In genomic region chr14:89165189-89165809, GRCh38 we compare ENCODE assay signal across 8 cellular contexts.
A peak's percentile ranks its signal among the peaks of the same experiment; 100 is the strongest.
DNase-seq lines count a peak whose midpoint lies in the region; ATAC-seq, FAIRE-seq and TF ChIP-seq lines count a peak whose summit lies in the region.

No MANE protein-coding gene starts in this region.

- no peaks in the 10 kb centered on the region for H3K79me2 ChIP-seq in astrocyte (ENCODE audit: insufficient read depth, low read length)

- H3K27ac Mint-ChIP-seq in CD14-positive monocyte (peak overlapping the region; percentile 91 to 98 (median 94)), astrocyte (ENCODE audit: unreplicated experiment) (peak overlapping the region; percentile 1)
- peak overlapping the region; percentile 60 to 90 (median 83) for H3K27ac Mint-ChIP-seq in naive thymus-derived CD8-positive, alpha-beta T cell

- H2AFZ ChIP-seq in astrocyte (ENCODE audit: low read depth, low read length), result no peak overlapping the region

- peaks cover 9% of the 10 kb centered on the region for H4K20me1 ChIP-seq in astrocyte (ENCODE audit: insufficient read depth, low read length)

- no peaks in the 10 kb centered on the region for H3K4me1 ChIP-seq in astrocyte (ENCODE audit: insufficient read depth, low read length)

- H3K27ac ChIP-seq in astrocyte (ENCODE audit: low read depth, low read length), result no peak overlapping the region

- TF ChIP-seq POLR2A in GM19099 (IDR thresholded peaks at IDR 0.05; ENCODE audit: extremely low read depth, insufficient read length, low read depth), result peak; percentile 8

- H3K9me3 Mint-ChIP-seq in CD14-positive monocyte (peaks cover 0 to 3% (median 0%) of the 10 kb centered on the region in 7 donors), astrocyte (ENCODE audit: unreplicated experiment) (no peaks in the 10 kb centered on the region)
- peaks cover 0 to 10% (median 2%) of the 10 kb centered on the region in 9 donors for H3K9me3 Mint-ChIP-seq in naive thymus-derived CD8-positive, alpha-beta T cell

- peaks cover 0 to 3% (median 1%) of the 10 kb centered on the region in 3 donors for H3K27me3 Mint-ChIP-seq in CD14-positive monocyte (ENCODE audit: low read depth in 3 of 3)
- no peaks in the 10 kb centered on the region for H3K27me3 Mint-ChIP-seq in astrocyte (ENCODE audit: low read depth, unreplicated experiment)
- no peaks in the 10 kb centered on the region for H3K27me3 Mint-ChIP-seq in naive thymus-derived CD8-positive, alpha-beta T cell

- no peak overlapping the region for H3K4me3 ChIP-seq in astrocyte (ENCODE audit: insufficient read depth, low read depth, low read length)

- DNase-seq in CD14-positive monocyte (ENCODE audit: low spot score) (no peak), astrocyte (ENCODE audit: low read depth) (no peak), NCI-H2171 treated with DMSO at 0.1 percent for 48 hours (lab: John Stamatoyannopoulos, UW) (no peak), DMS 273 treated with DMSO at 0.1 percent for 48 hours (lab: John Stamatoyannopoulos, UW) (no peak), kidney tubule cell (ENCODE audit: low spot score) (no peak)
- no peak for DNase-seq in naive thymus-derived CD8-positive, alpha-beta T cell

- TF ChIP-seq CTCF in CD14-positive monocyte (IDR thresholded peaks at IDR 0.05), result no peak
- no peak for TF ChIP-seq CTCF in astrocyte (IDR thresholded peaks at IDR 0.05; ENCODE audit: insufficient read depth, low read depth, low read length)

- H3K4me1 Mint-ChIP-seq in CD14-positive monocyte (peaks cover 49% of the 10 kb centered on the region), astrocyte (ENCODE audit: low read depth, unreplicated experiment) (no peaks in the 10 kb centered on the region)
- peaks cover 19 to 44% (median 27%) of the 10 kb centered on the region in 4 donors for H3K4me1 Mint-ChIP-seq in naive thymus-derived CD8-positive, alpha-beta T cell

- intact Hi-C loops in CD14-positive monocyte (cut with micrococcal nuclease), result no loop called here

- peaks cover 11% of the 10 kb centered on the region for H3K36me3 ChIP-seq in astrocyte (ENCODE audit: insufficient read depth, low read length)

- no peak overlapping the region for H3K9ac ChIP-seq in astrocyte (ENCODE audit: low read length)

- no peaks in the 10 kb centered on the region for H3K9me3 ChIP-seq in astrocyte (ENCODE audit: insufficient read depth, low read depth, low read length)

- POLR2A ChIA-PET in naive thymus-derived CD8-positive, alpha-beta T cell (lab: Charles Lee), result no interaction called here

- peak overlapping the region; percentile 80 to 95 for H3K4me3 Mint-ChIP-seq in CD14-positive monocyte
- no peak overlapping the region for H3K4me3 Mint-ChIP-seq in astrocyte (ENCODE audit: unreplicated experiment)
- peak overlapping the region in 6 of 10 donors; percentile 3 to 76 (median 16) for H3K4me3 Mint-ChIP-seq in naive thymus-derived CD8-positive, alpha-beta T cell

- FAIRE-seq in astrocyte (lab: Jason Lieb, UNC), result no peak

- peak; percentile 56 for ATAC-seq in HG03139 (IDR thresholded peaks at IDR 0.05; ENCODE audit: unreplicated experiment)
- ATAC-seq in naive thymus-derived CD8-positive, alpha-beta T cell, result no peak

- H3K36me3 Mint-ChIP-seq in CD14-positive monocyte (peaks cover 55 to 59% of the 10 kb centered on the region in 2 donors), astrocyte (ENCODE audit: low read depth, unreplicated experiment) (peaks cover 20% of the 10 kb centered on the region)
- peaks cover 10 to 74% (median 31%) of the 10 kb centered on the region in 3 donors for H3K36me3 Mint-ChIP-seq in naive thymus-derived CD8-positive, alpha-beta T cell

- H3K27me3 ChIP-seq in astrocyte (ENCODE audit: insufficient read depth, low read length), result no peaks in the 10 kb centered on the region

- no peak overlapping the region for H3K4me2 ChIP-seq in astrocyte (ENCODE audit: low read length)

Comparison
In these comparisons a context has a peak if more than half of its experiments do, and no peak if none do; other contexts are left out.
1. H3K27ac Mint-ChIP-seq: peak in every context shown above with its lines; median percentile 94 in CD14-positive monocyte; 83 in naive thymus-derived CD8-positive, alpha-beta T cell; 1 in astrocyte.